8 cellular contexts compared by ENCODE assay signal in the genomic region with DNA sequence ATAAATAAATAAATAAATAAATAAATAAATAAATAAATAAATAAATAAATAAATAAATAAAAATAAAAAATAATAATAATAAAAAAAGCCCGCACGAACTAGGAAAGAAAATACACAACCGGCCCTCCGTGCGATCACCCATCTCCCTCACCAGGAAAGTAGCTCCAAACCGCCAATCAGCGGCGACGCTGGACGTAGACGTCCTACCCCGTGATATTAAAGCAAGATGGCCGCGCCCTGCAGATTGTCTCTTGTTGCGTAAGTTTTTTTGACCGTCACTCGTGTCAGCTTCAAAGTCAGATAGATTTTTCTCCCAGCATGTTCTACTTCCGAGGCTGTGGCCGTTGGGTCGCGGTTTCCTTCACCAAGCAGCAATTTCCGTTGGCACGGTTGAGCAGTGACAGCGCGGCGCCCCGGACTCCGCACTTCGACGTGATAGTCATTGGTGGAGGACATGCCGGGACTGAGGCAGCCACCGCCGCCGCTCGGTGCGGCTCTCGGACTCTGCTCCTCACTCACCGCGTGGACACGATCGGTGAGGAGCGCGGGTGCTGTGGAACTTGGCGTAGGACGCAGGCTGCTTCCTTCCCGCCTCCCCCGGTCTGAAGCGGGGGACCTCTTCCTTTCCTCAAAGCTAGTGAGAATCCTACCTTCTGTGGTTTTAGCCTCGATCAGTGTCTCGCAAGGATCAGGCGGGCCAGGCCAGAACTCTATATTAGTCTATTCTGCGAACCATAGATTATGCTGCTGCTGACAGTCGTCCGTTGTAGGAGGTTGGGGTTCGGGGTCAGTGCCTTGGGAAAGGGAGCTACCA. TPM values are rescaled to one million over a fixed set of nuclear protein-coding genes. Genes with fewer than 3 reads are reported as not detected.
DNase-seq lines count a peak whose midpoint lies in the region; FAIRE-seq and TF ChIP-seq lines count a peak whose summit lies in the region.

A gene with protein sequence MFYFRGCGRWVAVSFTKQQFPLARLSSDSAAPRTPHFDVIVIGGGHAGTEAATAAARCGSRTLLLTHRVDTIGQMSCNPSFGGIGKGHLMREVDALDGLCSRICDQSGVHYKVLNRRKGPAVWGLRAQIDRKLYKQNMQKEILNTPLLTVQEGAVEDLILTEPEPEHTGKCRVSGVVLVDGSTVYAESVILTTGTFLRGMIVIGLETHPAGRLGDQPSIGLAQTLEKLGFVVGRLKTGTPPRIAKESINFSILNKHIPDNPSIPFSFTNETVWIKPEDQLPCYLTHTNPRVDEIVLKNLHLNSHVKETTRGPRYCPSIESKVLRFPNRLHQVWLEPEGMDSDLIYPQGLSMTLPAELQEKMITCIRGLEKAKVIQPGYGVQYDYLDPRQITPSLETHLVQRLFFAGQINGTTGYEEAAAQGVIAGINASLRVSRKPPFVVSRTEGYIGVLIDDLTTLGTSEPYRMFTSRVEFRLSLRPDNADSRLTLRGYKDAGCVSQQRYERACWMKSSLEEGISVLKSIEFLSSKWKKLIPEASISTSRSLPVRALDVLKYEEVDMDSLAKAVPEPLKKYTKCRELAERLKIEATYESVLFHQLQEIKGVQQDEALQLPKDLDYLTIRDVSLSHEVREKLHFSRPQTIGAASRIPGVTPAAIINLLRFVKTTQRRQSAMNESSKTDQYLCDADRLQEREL (plus strand): TSS at position 201 of the 814 bp plus-strand sequence. CDS start 118 bp downstream, at position 319.

- no peak for TF ChIP-seq CTCF in Loucy (conservative IDR thresholded peaks at IDR 0.05; ENCODE audit: low read length)
- no peak for TF ChIP-seq CTCF in fibroblast of the aortic adventitia (IDR thresholded peaks at IDR 0.05; ENCODE audit: insufficient read depth, low read length)
- no peak for TF ChIP-seq CTCF in neural cell (IDR thresholded peaks at IDR 0.05; ENCODE audit: poor library complexity, severe bottlenecking)
- no peak for TF ChIP-seq CTCF in stomach (IDR thresholded peaks at IDR 0.05)

- H3K4me3 ChIP-seq in Loucy (ENCODE audit: low read length, poor library complexity, severe bottlenecking), result peak within 1 kb of the TSS; percentile 99
- H3K4me3 ChIP-seq in fibroblast of the aortic adventitia (ENCODE audit: low read depth, low read length), result peak within 1 kb of the TSS; percentile 78
- peak within 1 kb of the TSS; percentile 88 for H3K4me3 ChIP-seq in neural cell (ENCODE audit: low read length)
- H3K4me3 ChIP-seq in stomach, result peak within 1 kb of the TSS; percentile 60 to 92 (median 80)

- peak; percentile 36 for FAIRE-seq in H54 (lab: Jason Lieb, UNC)

- H3K9me2 ChIP-seq in Loucy (replicated peaks; ENCODE audit: low read depth, low read length), result no peaks in the 10 kb centered on the region
- no peaks in the 10 kb centered on the region for H3K9me2 ChIP-seq in neural cell (ENCODE audit: insufficient read depth, low read length)

- peak within 1 kb of the TSS; percentile 93 for H3K9ac ChIP-seq in Loucy (ENCODE audit: low read depth, low read length, poor library complexity, severe bottlenecking)
- H3K9ac ChIP-seq in neural cell (ENCODE audit: low read length), result peak within 1 kb of the TSS; percentile 78

- intact Hi-C loops in stomach (cut with DNase I; ENCODE audit: low total_unique reads), result no loop called here

- no peaks in the 10 kb centered on the region for H3K27me3 ChIP-seq in Loucy (ENCODE audit: insufficient read depth, low read length, poor library complexity, severe bottlenecking)
- no peaks in the 10 kb centered on the region for H3K27me3 ChIP-seq in neural cell (ENCODE audit: insufficient read depth, low read depth, low read length)
- no peaks in the 10 kb centered on the region for H3K27me3 ChIP-seq in stomach

- H3K27ac ChIP-seq in neural cell (ENCODE audit: low read length), result peak within 1 kb of the TSS; percentile 80
- peak within 1 kb of the TSS; percentile 86 to 98 (median 92) for H3K27ac ChIP-seq in stomach

- H3K4me1 ChIP-seq in Loucy (ENCODE audit: insufficient read depth, low read length, poor library complexity, severe bottlenecking) (peaks cover 14% of the 10 kb centered on the region), stomach (peaks cover 16 to 46% (median 25%) of the 10 kb centered on the region in 4 donors)

- peaks cover 2% of the 10 kb centered on the region for H4K20me1 ChIP-seq in Loucy (ENCODE audit: insufficient read depth, low read length, poor library complexity, severe bottlenecking)
- no peaks in the 10 kb centered on the region for H4K20me1 ChIP-seq in neural cell (ENCODE audit: insufficient read depth)

- WGBS in stomach, 5 donors, result 0 to 1% (median 0%) methylated on average over 34 to 55 of the region's 55 CpGs

- no peaks in the 10 kb centered on the region for H3K9me3 ChIP-seq in Loucy (ENCODE audit: insufficient read depth, low read depth, low read length)
- H3K9me3 ChIP-seq in neural cell (ENCODE audit: low read length), result no peaks in the 10 kb centered on the region
- H3K9me3 ChIP-seq in stomach, result no peaks in the 10 kb centered on the region

- H2AFZ ChIP-seq in Loucy (ENCODE audit: low read length), result peak within 1 kb of the TSS; percentile 84
- H2AFZ ChIP-seq in neural cell (ENCODE audit: low read depth, low read length), result peak within 1 kb of the TSS; percentile 76

- peaks cover 3% of the 10 kb centered on the region; the same call in 1 of the 2 replicates for H3K36me3 ChIP-seq in Loucy (ENCODE audit: insufficient read depth, low read length)
- H3K36me3 ChIP-seq in neural cell (ENCODE audit: insufficient read depth, low read length), result no peaks in the 10 kb centered on the region
- H3K36me3 ChIP-seq in stomach, result peaks cover 5 to 20% (median 15%) of the 10 kb centered on the region in 4 donors

- DNase-seq in ELF-1 (ENCODE audit: low read depth, low spot score) (peak; percentile 82), H54 (ENCODE audit: insufficient read length, low spot score) (peak; percentile 82), SHP77 treated with DMSO at 0.1 percent for 48 hours (lab: John Stamatoyannopoulos, UW) (peak; percentile 62), fibroblast of the aortic adventitia (ENCODE audit: low read depth) (peak; percentile 94), stomach (peak; percentile 91)
- peak; percentile 94 for DNase-seq in activated effector memory CD4-positive, alpha-beta T cell treated with anti-CD3 and anti-CD28 coated beads, Interleukin-2, amount 50 U/mL, for 16 hours

- peaks cover 6% of the 10 kb centered on the region; the same call in 1 of the 2 replicates for H3F3A ChIP-seq in Loucy (ENCODE audit: low read depth)
- H3F3A ChIP-seq in neural cell (ENCODE audit: insufficient read depth, low read length, poor library complexity, severe bottlenecking), result no peaks in the 10 kb centered on the region

- H3K79me2 ChIP-seq in Loucy (ENCODE audit: insufficient read depth, low read length) (peaks cover 49% of the 10 kb centered on the region), neural cell (replicated peaks; ENCODE audit: insufficient read depth, low read length) (peaks cover 4% of the 10 kb centered on the region)

- H3K4me2 ChIP-seq in Loucy (ENCODE audit: low read depth, low read length, poor library complexity, severe bottlenecking) (peak within 1 kb of the TSS; percentile 77), neural cell (ENCODE audit: low read length) (peak within 1 kb of the TSS; percentile 28)

- TF ChIP-seq POLR2A in H54 (IDR thresholded peaks at IDR 0.05; ENCODE audit: low read depth, low read length) (peak; percentile 55), stomach (IDR thresholded peaks at IDR 0.05) (no peak)

- TF ChIP-seq RAD21 in neural cell (conservative IDR thresholded peaks at IDR 0.05), result peak; percentile 15

- TF ChIP-seq EP300 in neural cell (conservative IDR thresholded peaks at IDR 0.05; ENCODE audit: poor library complexity, severe bottlenecking), result no peak
- no peak for TF ChIP-seq EP300 in stomach (IDR thresholded peaks at IDR 0.05)

TF ChIP-seq in neural cell, 6 proteins besides CTCF, POLR2A, EP300 and RAD21:
- TF ChIP-seq SMC3 (conservative IDR thresholded peaks at IDR 0.05; ENCODE audit: poor library complexity) (no peak), POLR2AphosphoS5 (IDR thresholded peaks at IDR 0.05) (peak; percentile 75), EZH2 (IDR thresholded peaks at IDR 0.05; ENCODE audit: borderline replicate concordance, insufficient read depth, low read length, poor library complexity, severe bottlenecking) (no peak), MXI1 (conservative IDR thresholded peaks at IDR 0.05; ENCODE audit: poor library complexity, severe bottlenecking) (peak; percentile 93), TAF1 (IDR thresholded peaks at IDR 0.05; ENCODE audit: low read depth) (peak; percentile 66)
- TF ChIP-seq, protein P1, sequence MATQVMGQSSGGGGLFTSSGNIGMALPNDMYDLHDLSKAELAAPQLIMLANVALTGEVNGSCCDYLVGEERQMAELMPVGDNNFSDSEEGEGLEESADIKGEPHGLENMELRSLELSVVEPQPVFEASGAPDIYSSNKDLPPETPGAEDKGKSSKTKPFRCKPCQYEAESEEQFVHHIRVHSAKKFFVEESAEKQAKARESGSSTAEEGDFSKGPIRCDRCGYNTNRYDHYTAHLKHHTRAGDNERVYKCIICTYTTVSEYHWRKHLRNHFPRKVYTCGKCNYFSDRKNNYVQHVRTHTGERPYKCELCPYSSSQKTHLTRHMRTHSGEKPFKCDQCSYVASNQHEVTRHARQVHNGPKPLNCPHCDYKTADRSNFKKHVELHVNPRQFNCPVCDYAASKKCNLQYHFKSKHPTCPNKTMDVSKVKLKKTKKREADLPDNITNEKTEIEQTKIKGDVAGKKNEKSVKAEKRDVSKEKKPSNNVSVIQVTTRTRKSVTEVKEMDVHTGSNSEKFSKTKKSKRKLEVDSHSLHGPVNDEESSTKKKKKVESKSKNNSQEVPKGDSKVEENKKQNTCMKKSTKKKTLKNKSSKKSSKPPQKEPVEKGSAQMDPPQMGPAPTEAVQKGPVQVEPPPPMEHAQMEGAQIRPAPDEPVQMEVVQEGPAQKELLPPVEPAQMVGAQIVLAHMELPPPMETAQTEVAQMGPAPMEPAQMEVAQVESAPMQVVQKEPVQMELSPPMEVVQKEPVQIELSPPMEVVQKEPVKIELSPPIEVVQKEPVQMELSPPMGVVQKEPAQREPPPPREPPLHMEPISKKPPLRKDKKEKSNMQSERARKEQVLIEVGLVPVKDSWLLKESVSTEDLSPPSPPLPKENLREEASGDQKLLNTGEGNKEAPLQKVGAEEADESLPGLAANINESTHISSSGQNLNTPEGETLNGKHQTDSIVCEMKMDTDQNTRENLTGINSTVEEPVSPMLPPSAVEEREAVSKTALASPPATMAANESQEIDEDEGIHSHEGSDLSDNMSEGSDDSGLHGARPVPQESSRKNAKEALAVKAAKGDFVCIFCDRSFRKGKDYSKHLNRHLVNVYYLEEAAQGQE (IDR thresholded peaks at IDR 0.05; ENCODE audit: borderline replicate concordance), result peak; percentile 70

RNA-seq across cellular contexts. Expression of the gene that starts here (rescaled TPM):
- total RNA-seq in fibroblast of the aortic adventitia (ENCODE audit: low replicate concordance), result 33.5 and 36.9 TPM in 2 replicates
- 30.6 and 34.4 TPM in 2 replicates for polyA plus RNA-seq in neural cell
- polyA minus RNA-seq in neural cell, result 28.5 and 37.7 TPM in 2 replicates
- total RNA-seq in stomach, result 10 to 100 TPM in 4 of 5 donors, 1 to 10 TPM in 1; 3.2 to 53.7 (median 19.1) TPM
- polyA plus RNA-seq in stomach, result 10 to 100 TPM in 1 of 3 donors, 1 to 10 TPM in 2; 7.8 to 11.6 (median 8.9) TPM

Comparison
In these comparisons a context has a peak if more than half of its experiments do, and no peak if none do; other contexts are left out.
1. Peak in every context shown above with its lines: DNase-seq, H3K4me3 ChIP-seq and H3K27ac ChIP-seq.